Comparison of ENCODE assay signal across 7 cellular contexts in genomic region chr12:108950991-108951739, GRCh38.
DNase-seq lines count a peak whose midpoint lies in the region; ATAC-seq and TF ChIP-seq lines count a peak whose summit lies in the region.

No MANE protein-coding gene starts in this region.

- H3K36me3 ChIP-seq in skeletal muscle satellite cell (ENCODE audit: insufficient read depth, low read length), result no peaks in the 10 kb centered on the region

- H3K9ac ChIP-seq in skeletal muscle satellite cell (ENCODE audit: low read depth, low read length), result no peak overlapping the region

- peaks cover 10% of the 10 kb centered on the region for H3K27me3 ChIP-seq in skeletal muscle satellite cell (ENCODE audit: control insufficient read depth, insufficient read depth, low read length)

- H3K4me1 ChIP-seq in skeletal muscle satellite cell (ENCODE audit: control insufficient read depth, insufficient read depth, low read length), result no peaks in the 10 kb centered on the region

- TF ChIP-seq CTCF in astrocyte of the cerebellum (IDR thresholded peaks at IDR 0.05; ENCODE audit: low read depth, low read length, missing control alignments), result peak; percentile 71

- H3K4me3 ChIP-seq in astrocyte of the cerebellum (ENCODE audit: low read depth, low read length), result no peak overlapping the region
- peak overlapping the region; percentile 29 for H3K4me3 ChIP-seq in skeletal muscle satellite cell (ENCODE audit: low read length)

- DNase-seq in NCI-H146 treated with DMSO at 0.1 percent for 48 hours (lab: John Stamatoyannopoulos, UW; ENCODE audit: unreplicated experiment) (peak; percentile 59), T-helper 9 cell (peak; percentile 55), astrocyte of the cerebellum (ENCODE audit: low read depth) (peak; percentile 47), hypothalamus (lab: John Stamatoyannopoulos, UW) (peak in 46 of 51 donors; percentile 4 to 77 (median 40))

- ATAC-seq in GM18498 (IDR thresholded peaks at IDR 0.05; ENCODE audit: unreplicated experiment) (peak; percentile 59), GM21447 (IDR thresholded peaks at IDR 0.05; ENCODE audit: unreplicated experiment) (no peak)

- peaks cover 4% of the 10 kb centered on the region for H3K9me3 ChIP-seq in skeletal muscle satellite cell (replicated peaks; ENCODE audit: low read length)

- peak overlapping the region; percentile 71 for H3K4me2 ChIP-seq in skeletal muscle satellite cell (ENCODE audit: low read length)

- in situ Hi-C loops in astrocyte of the cerebellum (cut with HindIII; ENCODE audit: low sequenced_read_pairs), result no loop called here
